19 cellular contexts compared by ENCODE assay signal in the genomic region with DNA sequence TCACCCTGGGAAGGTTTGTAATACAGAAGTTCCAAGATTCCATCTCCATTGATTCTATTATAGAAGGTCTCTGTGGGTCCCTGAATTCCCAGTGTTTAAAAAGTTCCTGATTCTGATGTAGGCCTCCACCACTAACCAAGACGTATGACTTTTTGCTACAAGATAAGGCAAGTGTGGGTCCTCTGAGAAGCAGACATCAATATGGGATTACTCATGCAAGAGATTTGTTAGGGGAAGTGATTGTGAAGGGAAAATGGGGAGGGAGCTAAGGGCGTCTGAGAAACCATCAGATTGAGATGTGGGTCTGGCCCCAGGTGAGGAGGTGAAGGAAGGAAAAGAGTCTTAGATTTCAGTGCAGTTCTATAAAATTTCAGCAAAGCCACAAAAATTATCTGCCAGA. TPM values are rescaled to one million over a fixed set of nuclear protein-coding genes. Genes with fewer than 3 reads are reported as not detected.
DNase-seq lines count a peak whose midpoint lies in the region; ATAC-seq, FAIRE-seq and TF ChIP-seq lines count a peak whose summit lies in the region.
"Had no signal": no experiment of that assay in that cellular context is flagged by ENCODE, and none has a peak within 500 bp of the region (broad histone marks: within the 10 kb centered on the region; RNA-seq: fewer than 3 reads in every experiment).

No MANE protein-coding gene starts in this region.

- H3K27ac ChIP-seq in Panc1 (ENCODE audit: low read length) (peak overlapping the region; percentile 37; the same call in 1 of the 2 replicates), astrocyte (ENCODE audit: low read depth, low read length) (no peak overlapping the region), endodermal cell (ENCODE audit: low read depth, low read length) (no peak overlapping the region)

- ATAC-seq in Panc1, result no peak
- ATAC-seq in natural killer cell treated with Interleukin-12 subunit alpha and Interleukin-12 subunit beta and Interleukin-15 and Interleukin-18, amount 100 ng/mL, for 72 hours, result no peak

- no peaks in the 10 kb centered on the region for H4K20me1 ChIP-seq in astrocyte (ENCODE audit: insufficient read depth, low read length)

- H3K4me3 ChIP-seq in Panc1 (ENCODE audit: low read depth in 2 of 2, low read length in 2 of 2), result no peak overlapping the region
- no peak overlapping the region for H3K4me3 ChIP-seq in astrocyte (ENCODE audit: insufficient read depth, low read depth, low read length)
- no peak overlapping the region for H3K4me3 ChIP-seq in endodermal cell (ENCODE audit: low read length)
- H3K4me3 ChIP-seq: HAP-1 had no signal

- H3K9me3 ChIP-seq in Panc1 (ENCODE audit: control insufficient read depth, insufficient read depth, low read depth, low read length), result no peaks in the 10 kb centered on the region
- no peaks in the 10 kb centered on the region for H3K9me3 ChIP-seq in astrocyte (ENCODE audit: insufficient read depth, low read depth, low read length)
- H3K9me3 ChIP-seq in endodermal cell (ENCODE audit: control insufficient read depth, low read length), result no peaks in the 10 kb centered on the region
- H3K9me3 ChIP-seq: BE2C, HAP-1 had no signal

- H3K27ac Mint-ChIP-seq in astrocyte (ENCODE audit: unreplicated experiment) (peak overlapping the region; percentile 51), nephron progenitor cell (peak overlapping the region; percentile 22), endodermal cell (no peak overlapping the region)
- no peak overlapping the region for H3K27ac Mint-ChIP-seq in natural killer cell treated with Interleukin-12 subunit alpha and Interleukin-12 subunit beta and Interleukin-15 and Interleukin-18, amount 100 ng/mL, for 72 hours
- H3K27ac Mint-ChIP-seq: CD4-positive, CD25-positive, alpha-beta regulatory T cell; CD8-positive, alpha-beta memory T cell had no signal

- WGBS in endodermal cell (ENCODE audit: insufficient coverage in 1 of 2, insufficient read length in 1 of 2), 2 experiments, result 75 to 78% methylated on average over 1 to 2 of the region's 2 CpGs

- H3K9ac ChIP-seq in astrocyte (ENCODE audit: low read length) (no peak overlapping the region), endodermal cell (ENCODE audit: extremely low read depth, low read length, poor library complexity, severe bottlenecking) (no peak overlapping the region)

- H3K9me3 Mint-ChIP-seq in astrocyte (ENCODE audit: unreplicated experiment), result no peaks in the 10 kb centered on the region
- no peaks in the 10 kb centered on the region for H3K9me3 Mint-ChIP-seq in nephron progenitor cell
- H3K9me3 Mint-ChIP-seq in natural killer cell treated with Interleukin-12 subunit alpha and Interleukin-12 subunit beta and Interleukin-15 and Interleukin-18, amount 100 ng/mL, for 72 hours, result no peaks in the 10 kb centered on the region
- no peaks in the 10 kb centered on the region for H3K9me3 Mint-ChIP-seq in endodermal cell
- H3K9me3 Mint-ChIP-seq: CD4-positive, CD25-positive, alpha-beta regulatory T cell; CD8-positive, alpha-beta memory T cell had no signal

- H3K4me1 ChIP-seq in Panc1 (ENCODE audit: control insufficient read depth, insufficient read depth, low read length) (peaks cover 6% of the 10 kb centered on the region; the same call in 1 of the 2 replicates), astrocyte (ENCODE audit: insufficient read depth, low read length) (no peaks in the 10 kb centered on the region), endodermal cell (ENCODE audit: control insufficient read depth, insufficient read depth, low read length) (no peaks in the 10 kb centered on the region)
- H3K4me1 ChIP-seq: BE2C had no signal

- H3K4me1 Mint-ChIP-seq in astrocyte (ENCODE audit: low read depth, unreplicated experiment) (peaks cover 10% of the 10 kb centered on the region), nephron progenitor cell (peaks cover 19% of the 10 kb centered on the region), endodermal cell (peaks cover 7% of the 10 kb centered on the region)
- peaks cover 3 to 5% of the 10 kb centered on the region in 2 donors for H3K4me1 Mint-ChIP-seq in natural killer cell treated with Interleukin-12 subunit alpha and Interleukin-12 subunit beta and Interleukin-15 and Interleukin-18, amount 100 ng/mL, for 72 hours (ENCODE audit: low read depth in 2 of 2)
- H3K4me1 Mint-ChIP-seq: CD4-positive, CD25-positive, alpha-beta regulatory T cell; CD8-positive, alpha-beta memory T cell had no signal

- intact Hi-C loops in Panc1 (cut with micrococcal nuclease; ENCODE audit: unreplicated experiment), result no loop called here

- H3K27me3 ChIP-seq in Panc1 (ENCODE audit: control insufficient read depth, insufficient read depth, low read length), result no peaks in the 10 kb centered on the region
- H3K27me3 ChIP-seq in astrocyte (ENCODE audit: insufficient read depth, low read length), result no peaks in the 10 kb centered on the region
- H3K27me3 ChIP-seq in endodermal cell (ENCODE audit: control insufficient read depth, insufficient read depth, low read length, poor library complexity, severe bottlenecking), result no peaks in the 10 kb centered on the region
- H3K27me3 ChIP-seq: BE2C had no signal

- DNase-seq in Panc1 (ENCODE audit: low read depth, low spot score) (no peak), astrocyte (ENCODE audit: low read depth) (peak; percentile 68), nephron progenitor cell (no peak), D341Med (ENCODE audit: low spot score) (no peak), endodermal cell (no peak)
- DNase-seq in natural killer cell treated with Interleukin-12 subunit alpha and Interleukin-12 subunit beta and Interleukin-15 and Interleukin-18, amount 100 ng/mL, for 72 hours (ENCODE audit: low spot score), result no peak
- DNase-seq: ACHN; BE2C; C1 segment of cervical spinal cord; CD4-positive, CD25-positive, alpha-beta regulatory T cell; CD8-positive, alpha-beta memory T cell; COR-L47; GOT3 had no signal

- no peaks in the 10 kb centered on the region for H3K79me2 ChIP-seq in astrocyte (ENCODE audit: insufficient read depth, low read length)

- CTCF ChIA-PET in Panc1 (lab: Charles Lee), result no interaction called here

- H3K36me3 ChIP-seq in Panc1 (ENCODE audit: control insufficient read depth, insufficient read depth, low read length) (no peaks in the 10 kb centered on the region), astrocyte (ENCODE audit: insufficient read depth, low read length) (no peaks in the 10 kb centered on the region), endodermal cell (ENCODE audit: control insufficient read depth, insufficient read depth, low read length) (no peaks in the 10 kb centered on the region)
- H3K36me3 ChIP-seq: BE2C, HAP-1 had no signal

- H3K4me2 ChIP-seq in astrocyte (ENCODE audit: low read length), result no peak overlapping the region

- no peak overlapping the region for H2AFZ ChIP-seq in astrocyte (ENCODE audit: low read depth, low read length)

- no TSS peak for BruUV-seq in Panc1 (replicated peaks; lab: Mats Ljungman, UMichigan)

- H3K36me3 Mint-ChIP-seq in astrocyte (ENCODE audit: low read depth, unreplicated experiment), result no peaks in the 10 kb centered on the region
- no peaks in the 10 kb centered on the region for H3K36me3 Mint-ChIP-seq in nephron progenitor cell (ENCODE audit: low read depth)
- H3K36me3 Mint-ChIP-seq in natural killer cell treated with Interleukin-12 subunit alpha and Interleukin-12 subunit beta and Interleukin-15 and Interleukin-18, amount 100 ng/mL, for 72 hours, result no peaks in the 10 kb centered on the region
- H3K36me3 Mint-ChIP-seq in endodermal cell (ENCODE audit: low read depth), result no peaks in the 10 kb centered on the region
- H3K36me3 Mint-ChIP-seq: CD4-positive, CD25-positive, alpha-beta regulatory T cell had no signal

- H3K27me3 Mint-ChIP-seq in astrocyte (ENCODE audit: low read depth, unreplicated experiment) (no peaks in the 10 kb centered on the region), nephron progenitor cell (ENCODE audit: low read depth, poor library complexity) (no peaks in the 10 kb centered on the region), endodermal cell (ENCODE audit: insufficient read depth) (no peaks in the 10 kb centered on the region)
- H3K27me3 Mint-ChIP-seq in natural killer cell treated with Interleukin-12 subunit alpha and Interleukin-12 subunit beta and Interleukin-15 and Interleukin-18, amount 100 ng/mL, for 72 hours, result no peaks in the 10 kb centered on the region
- H3K27me3 Mint-ChIP-seq: CD4-positive, CD25-positive, alpha-beta regulatory T cell had no signal

- TF ChIP-seq CTCF in Panc1 (IDR thresholded peaks at IDR 0.05) (no peak), astrocyte (IDR thresholded peaks at IDR 0.05; ENCODE audit: insufficient read depth, low read depth, low read length) (no peak), nephron progenitor cell (IDR thresholded peaks at IDR 0.05) (no peak), endodermal cell (conservative IDR thresholded peaks at IDR 0.05) (no peak)

- H3K4me3 Mint-ChIP-seq in astrocyte (ENCODE audit: unreplicated experiment) (no peak overlapping the region), nephron progenitor cell (no peak overlapping the region), endodermal cell (no peak overlapping the region)
- H3K4me3 Mint-ChIP-seq in natural killer cell treated with Interleukin-12 subunit alpha and Interleukin-12 subunit beta and Interleukin-15 and Interleukin-18, amount 100 ng/mL, for 72 hours, result no peak overlapping the region
- H3K4me3 Mint-ChIP-seq: CD4-positive, CD25-positive, alpha-beta regulatory T cell; CD8-positive, alpha-beta memory T cell had no signal

- POLR2A ChIA-PET in Panc1 (lab: Charles Lee), result interaction anchor here (0.6 kb wide), 2 partner anchors 20 to 344 kb away, joined by 3 read pairs; no protein-coding TSS in a partner anchor

- no peak for FAIRE-seq in astrocyte (lab: Jason Lieb, UNC)
- FAIRE-seq: A204.1, D721Med, G401.6, GM12891, GM18507 had no signal

- in situ Hi-C loops in Panc1 (cut with HindIII; ENCODE audit: low pct_unique_long_range_greater_than_20kb, low sequenced_read_pairs), result no loop called here

RNA-seq across cellular contexts. Expression of gene LGR4, which starts 10.2 kb away (rescaled TPM):
- total RNA-seq in Panc1 (2021; ENCODE audit: unreplicated experiment) (61.8 TPM), astrocyte (50.0 and 54.6 TPM in 2 replicates), endodermal cell (10 to 100 TPM; 73.7 to 75.6 TPM)
- polyA plus RNA-seq in Panc1 (2012; ENCODE audit: insufficient read length), result 71.4 TPM
- total RNA-seq in natural killer cell treated with Interleukin-12 subunit alpha and Interleukin-12 subunit beta and Interleukin-15 and Interleukin-18, amount 100 ng/mL, for 72 hours, result under 1 TPM in 1 of 2 donors, not detected in 1; 0.05 TPM
- 58.3 TPM for polyA plus RNA-seq in endodermal cell (2013, experiment 1 of 2)
- polyA plus RNA-seq in endodermal cell (2013, experiment 2 of 2), result 53.9 TPM

RNA-seq across cellular contexts. Expression of gene LIN7C, which starts 23.8 kb away (rescaled TPM):
- 44.2 TPM for total RNA-seq in Panc1 (2021; ENCODE audit: unreplicated experiment)
- 4.6 TPM for polyA plus RNA-seq in Panc1 (2012; ENCODE audit: insufficient read length)
- 34.7 and 38.7 TPM in 2 replicates for total RNA-seq in astrocyte
- 10 to 100 TPM; 17.5 to 20.5 TPM for total RNA-seq in natural killer cell treated with Interleukin-12 subunit alpha and Interleukin-12 subunit beta and Interleukin-15 and Interleukin-18, amount 100 ng/mL, for 72 hours
- 10 to 100 TPM; 28.3 to 39.6 TPM for total RNA-seq in endodermal cell
- polyA plus RNA-seq in endodermal cell (2013, experiment 1 of 2), result 18.2 TPM
- polyA plus RNA-seq in endodermal cell (2013, experiment 2 of 2), result 18.9 TPM

Comparison
In these comparisons a context has a peak if more than half of its experiments do, and no peak if none do; other contexts are left out.
1. H3K27ac Mint-ChIP-seq: peak in astrocyte (single experiment) and nephron progenitor cell (single experiment); none in natural killer cell treated with Interleukin-12 subunit alpha and Interleukin-12 subunit beta and Interleukin-15 and Interleukin-18, amount 100 ng/mL, for 72 hours (0 of 2) and endodermal cell (single experiment).
2. RNA of gene LGR4, which starts 10.2 kb away (total RNA-seq): 73.7 to 75.6 TPM in endodermal cell, 61.8 TPM in Panc1 (single experiment) and 50.0 to 54.6 TPM in astrocyte; 0.05 TPM in natural killer cell treated with Interleukin-12 subunit alpha and Interleukin-12 subunit beta and Interleukin-15 and Interleukin-18, amount 100 ng/mL, for 72 hours; every median in the first group is over 10 times any median in the second.